8 cellular contexts compared by ENCODE assay signal in genomic region chr11:115759622-115760527, GRCh38.
DNase-seq lines count a peak whose midpoint lies in the region; ATAC-seq and TF ChIP-seq lines count a peak whose summit lies in the region.

No MANE protein-coding gene starts in this region.

- CTCF ChIA-PET in activated CD4-positive, alpha-beta T cell treated with anti-CD3 and anti-CD28 coated beads for 36 hours (lab: Charles Lee) = no interaction called here

- H3K4me1 Mint-ChIP-seq in neural progenitor cell = peaks cover 22% of the 10 kb centered on the region
- H3K4me1 Mint-ChIP-seq in activated CD4-positive, alpha-beta T cell treated with anti-CD3 and anti-CD28 coated beads for 36 hours = no peaks in the 10 kb centered on the region

- no peaks in the 10 kb centered on the region for H3K79me2 ChIP-seq in neural progenitor cell (ENCODE audit: low read depth)

- 0% methylated on average over 1 to 4 of the region's 74 CpGs for WGBS in gastroesophageal sphincter (ENCODE audit: low coverage in 1 of 2), 2 donors

- TF ChIP-seq EP300 in gastroesophageal sphincter (IDR thresholded peaks at IDR 0.05) = no peak

- no peaks in the 10 kb centered on the region for H3K27me3 ChIP-seq in gastroesophageal sphincter
- H3K27me3 ChIP-seq in neural progenitor cell = peaks cover 49% of the 10 kb centered on the region
- no peaks in the 10 kb centered on the region for H3K27me3 ChIP-seq in WERI-Rb-1 (ENCODE audit: insufficient read depth, low read depth, severe bottlenecking)

- peak overlapping the region; percentile 99 for H3K4me2 ChIP-seq in neural progenitor cell

- intact Hi-C loops in activated CD4-positive, alpha-beta T cell treated with anti-CD3 and anti-CD28 coated beads for 36 hours (cut with DNase I, micrococcal nuclease) = no loop called here

- peak in 1 of 4 experiments; percentile 6 for TF ChIP-seq CTCF in gastroesophageal sphincter (IDR thresholded peaks at IDR 0.05)
- no peak for TF ChIP-seq CTCF in neural progenitor cell (IDR thresholded peaks at IDR 0.05)
- no peak for TF ChIP-seq CTCF in WERI-Rb-1 (IDR thresholded peaks at IDR 0.05; ENCODE audit: low read depth, low read length)

- H3K4me1 ChIP-seq in gastroesophageal sphincter = peaks cover 0 to 20% (median 5%) of the 10 kb centered on the region in 3 donors
- peaks cover 17% of the 10 kb centered on the region for H3K4me1 ChIP-seq in neural progenitor cell

- DNase-seq in AG08396 (ENCODE audit: low spot score) (peak; percentile 44), NCI-H526 (lab: John Stamatoyannopoulos, UW) (peak; percentile 51 to 85), neural progenitor cell (ENCODE audit: low spot score) (peak; percentile 73), SIG-M5 (lab: John Stamatoyannopoulos, UW) (no peak), WERI-Rb-1 (no peak), NCI-H446 (lab: John Stamatoyannopoulos, UW) (no peak)
- DNase-seq in activated CD4-positive, alpha-beta T cell treated with anti-CD3 and anti-CD28 coated beads for 36 hours = no peak

- TF ChIP-seq POLR2A in gastroesophageal sphincter (IDR thresholded peaks at IDR 0.05) = no peak

- H3F3A ChIP-seq in neural progenitor cell (ENCODE audit: low read depth) = peaks cover 5% of the 10 kb centered on the region

- H3K9me3 ChIP-seq in gastroesophageal sphincter (no peaks in the 10 kb centered on the region), neural progenitor cell (ENCODE audit: low read depth) (no peaks in the 10 kb centered on the region), WERI-Rb-1 (ENCODE audit: severe bottlenecking) (no peaks in the 10 kb centered on the region)

- H3K4me3 ChIP-seq in gastroesophageal sphincter = peak overlapping the region; percentile 51 to 74
- peak overlapping the region; percentile 58 for H3K4me3 ChIP-seq in neural progenitor cell
- no peak overlapping the region for H3K4me3 ChIP-seq in WERI-Rb-1 (ENCODE audit: low read depth, low read length)

- H3K36me3 ChIP-seq in gastroesophageal sphincter = no peaks in the 10 kb centered on the region
- no peaks in the 10 kb centered on the region for H3K36me3 ChIP-seq in neural progenitor cell
- H3K36me3 ChIP-seq in WERI-Rb-1 = no peaks in the 10 kb centered on the region

- peak overlapping the region; percentile 82 for H3K4me3 Mint-ChIP-seq in neural progenitor cell
- H3K4me3 Mint-ChIP-seq in activated CD4-positive, alpha-beta T cell treated with anti-CD3 and anti-CD28 coated beads for 36 hours = no peak overlapping the region

- peak; percentile 55 for ATAC-seq in gastroesophageal sphincter
- no peak for ATAC-seq in activated CD4-positive, alpha-beta T cell treated with anti-CD3 and anti-CD28 coated beads for 36 hours

- peak overlapping the region; percentile 78 for H2AFZ ChIP-seq in neural progenitor cell (replicated peaks)

- no peak overlapping the region for H3K27ac Mint-ChIP-seq in neural progenitor cell
- no peak overlapping the region for H3K27ac Mint-ChIP-seq in activated CD4-positive, alpha-beta T cell treated with anti-CD3 and anti-CD28 coated beads for 36 hours

- no peak overlapping the region for H3K9ac ChIP-seq in neural progenitor cell

- H3K9me3 Mint-ChIP-seq in neural progenitor cell = no peaks in the 10 kb centered on the region
- no peaks in the 10 kb centered on the region for H3K9me3 Mint-ChIP-seq in activated CD4-positive, alpha-beta T cell treated with anti-CD3 and anti-CD28 coated beads for 36 hours (ENCODE audit: low read depth)

- peaks cover 7% of the 10 kb centered on the region for H3K27me3 Mint-ChIP-seq in neural progenitor cell (ENCODE audit: insufficient read depth, low read depth)
- peaks cover 24% of the 10 kb centered on the region for H3K27me3 Mint-ChIP-seq in activated CD4-positive, alpha-beta T cell treated with anti-CD3 and anti-CD28 coated beads for 36 hours

- no peaks in the 10 kb centered on the region for H3K36me3 Mint-ChIP-seq in neural progenitor cell
- H3K36me3 Mint-ChIP-seq in activated CD4-positive, alpha-beta T cell treated with anti-CD3 and anti-CD28 coated beads for 36 hours (ENCODE audit: low read depth) = no peaks in the 10 kb centered on the region

- peaks cover 9% of the 10 kb centered on the region for H4K20me1 ChIP-seq in neural progenitor cell (ENCODE audit: low read depth)

- H3K27ac ChIP-seq in gastroesophageal sphincter = peak overlapping the region in 3 of 4 donors; percentile 15 to 67 (median 53)
- H3K27ac ChIP-seq in neural progenitor cell = no peak overlapping the region
- H3K27ac ChIP-seq in WERI-Rb-1 = no peak overlapping the region

- POLR2A ChIA-PET in activated CD4-positive, alpha-beta T cell treated with anti-CD3 and anti-CD28 coated beads for 36 hours (lab: Charles Lee) = no interaction called here

Comparison
In these comparisons a context has a peak if more than half of its experiments do, and no peak if none do; other contexts are left out.
1. DNase-seq: peak in AG08396 (single experiment), NCI-H526 (2 of 2) and neural progenitor cell (single experiment); none in SIG-M5 (single experiment), WERI-Rb-1 (single experiment), NCI-H446 (0 of 2) and activated CD4-positive, alpha-beta T cell treated with anti-CD3 and anti-CD28 coated beads for 36 hours (single experiment).
2. H3K27ac ChIP-seq: peak in gastroesophageal sphincter (3 of 4); none in neural progenitor cell (single experiment) and WERI-Rb-1 (single experiment).